Comparison of ENCODE assay signal across 23 cellular contexts in the genomic region with DNA sequence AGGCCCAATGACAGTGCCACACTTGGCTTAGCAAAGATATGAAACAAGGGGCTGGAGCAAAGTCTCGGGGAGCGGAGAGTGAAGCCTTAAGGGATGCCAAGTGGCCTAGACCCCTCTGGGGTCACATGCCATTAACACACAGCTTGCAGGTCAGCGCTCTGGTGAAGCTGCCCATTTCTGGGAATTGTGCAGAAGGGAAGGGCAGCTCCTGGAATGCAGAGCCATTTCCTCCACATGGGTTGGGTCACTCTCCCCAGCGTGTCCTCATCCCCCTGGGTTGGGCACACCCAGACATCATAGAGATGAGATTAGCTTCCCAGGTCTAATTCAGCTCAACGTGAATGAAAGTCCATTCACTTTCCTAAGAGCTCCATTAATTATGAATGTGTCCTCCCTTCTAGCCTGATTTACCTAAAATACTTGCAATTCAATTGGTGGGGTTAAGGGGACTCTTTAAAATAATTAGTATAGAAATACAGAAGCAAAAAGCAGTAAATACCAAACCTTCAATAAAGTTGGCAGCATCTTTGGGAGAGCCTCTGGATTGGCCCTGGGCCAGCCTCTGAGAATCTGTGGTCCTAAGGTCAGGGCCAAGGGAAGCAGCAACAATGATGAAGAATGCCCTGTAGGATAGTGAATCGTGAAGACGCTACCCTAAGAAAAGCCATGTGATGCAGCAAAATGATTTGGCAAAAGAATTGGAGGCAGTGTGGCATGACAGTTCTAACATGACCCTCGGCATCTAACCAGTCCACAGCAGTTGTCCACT. TPM values are rescaled to one million over a fixed set of nuclear protein-coding genes. Genes with fewer than 3 reads are reported as not detected.
DNase-seq lines count a peak whose midpoint lies in the region; ATAC-seq, FAIRE-seq and TF ChIP-seq lines count a peak whose summit lies in the region.
"Had no signal": no experiment of that assay in that cellular context is flagged by ENCODE, and none has a peak within 500 bp of the region (broad histone marks: within the 10 kb centered on the region; RNA-seq: fewer than 3 reads in every experiment).

No MANE protein-coding gene starts in this region.

- no peaks in the 10 kb centered on the region for H3K4me1 ChIP-seq in liver (ENCODE audit: control insufficient read depth in 4 of 4, insufficient read depth in 4 of 4, low read length in 3 of 4)
- peaks cover 18% of the 10 kb centered on the region for H3K4me1 ChIP-seq in HepG2 (ENCODE audit: insufficient read depth, low read length)
- peaks cover 20% of the 10 kb centered on the region for H3K4me1 ChIP-seq in upper lobe of right lung
- H3K4me1 ChIP-seq: A549, Peyer's patch had no signal

- DNase-seq in HepG2 (ENCODE audit: low spot score): no peak
- DNase-seq in left ventricle myocardium superior: no peak
- peak; percentile 48 for DNase-seq in posterior vena cava (ENCODE audit: low spot score)
- peak; percentile 28 for DNase-seq in upper lobe of right lung
- no peak for DNase-seq in Ammon's horn (ENCODE audit: low spot score)
- no peak for DNase-seq in CD1c-positive myeloid dendritic cell (ENCODE audit: extremely low spot score)
- DNase-seq: CD8-positive, alpha-beta T cell; DMS53; EL; GOT3; NCI-H1092 treated with DMSO at 0.1 percent for 48 hours; NCI-H146; NCI-H2081; NCI-H2171 treated with DMSO at 0.1 percent for 48 hours; SHP77 had no signal

- no peak for ATAC-seq in HepG2
- ATAC-seq in left ventricle myocardium superior: peak; percentile 5
- peak; percentile 18 for ATAC-seq in upper lobe of right lung
- no peak for ATAC-seq in GM21367 (IDR thresholded peaks at IDR 0.05; ENCODE audit: unreplicated experiment)
- ATAC-seq: A549; CD8-positive, alpha-beta T cell had no signal

- POLR2A ChIA-PET in HepG2 (lab: Yijun Ruan, JAX): no interaction called here

- H3K27ac ChIP-seq in liver (ENCODE audit: low read depth in 1 of 2, low read length in 2 of 2) (no peak overlapping the region), HepG2 (ENCODE audit: extremely low read length, insufficient read depth, low read length) (no peak overlapping the region), upper lobe of right lung (peak overlapping the region; percentile 61)
- H3K27ac ChIP-seq: A549, BLaER1, Peyer's patch had no signal

- WGBS in liver: 74% methylated on average over 8 of the region's 8 CpGs
- WGBS in HepG2 (ENCODE audit: low lambda C conversion rate): 75% methylated on average over 8 of the region's 8 CpGs

- no peaks in the 10 kb centered on the region for H3K27me3 ChIP-seq in liver (ENCODE audit: control insufficient read depth in 4 of 4, insufficient read depth in 4 of 4, low read length in 3 of 4)
- H3K27me3 ChIP-seq in HepG2 (ENCODE audit: control insufficient read depth in 1 of 2, insufficient read depth in 2 of 2, low read length in 2 of 2): no peaks in the 10 kb centered on the region
- no peaks in the 10 kb centered on the region for H3K27me3 ChIP-seq in upper lobe of right lung
- H3K27me3 ChIP-seq: BLaER1, Peyer's patch had no signal

- FAIRE-seq in HepG2 (lab: Jason Lieb, UNC): no peak
- FAIRE-seq: A549, GM12891 had no signal

- no peaks in the 10 kb centered on the region for H4K20me1 ChIP-seq in HepG2 (ENCODE audit: insufficient read depth, low read length)
- H4K20me1 ChIP-seq: BLaER1 had no signal

- TF ChIP-seq CTCF in liver (IDR thresholded peaks at IDR 0.05; ENCODE audit: low read depth, low read length, missing input control): no peak
- TF ChIP-seq CTCF in HepG2 (CRISPR knock-in tag; IDR thresholded peaks at IDR 0.05): no peak
- TF ChIP-seq CTCF in upper lobe of right lung (IDR thresholded peaks at IDR 0.05): no peak

- H3K4me3 ChIP-seq in liver (ENCODE audit: low read depth in 1 of 3, low read length in 3 of 3) (no peak overlapping the region), HepG2 (replicated peaks in 1 of 3; ENCODE audit: insufficient read depth in 1 of 3, low read depth in 2 of 3, low read length in 3 of 3) (no peak overlapping the region), upper lobe of right lung (no peak overlapping the region)
- H3K4me3 ChIP-seq: A549, BLaER1, Peyer's patch had no signal

- CTCF ChIA-PET in HepG2 (lab: Yijun Ruan, JAX; ENCODE audit: low intra/inter-chr PET ratio, low total read pairs): no interaction called here

- BruUV-seq in HepG2 (replicated peaks; lab: Mats Ljungman, UMichigan): no TSS peak

- H3K4me2 ChIP-seq in HepG2 (ENCODE audit: low read depth, low read length): no peak overlapping the region
- H3K4me2 ChIP-seq: A549, BLaER1 had no signal

- in situ Hi-C loops in HepG2 (cut with HindIII; ENCODE audit: extremely low pct_ligation_motif_present, low pct_unique_long_range_greater_than_20kb): no loop called here

- TF ChIP-seq POLR2A in HepG2 (IDR thresholded peaks at IDR 0.05; ENCODE audit: insufficient read depth in 1 of 2, low read depth in 2 of 2, low read length in 2 of 2): no peak

- no peak overlapping the region for H3K9ac ChIP-seq in liver (ENCODE audit: low read depth in 1 of 2, low read length in 2 of 2)
- no peak overlapping the region for H3K9ac ChIP-seq in HepG2 (ENCODE audit: insufficient read depth, low read depth, low read length)
- H3K9ac ChIP-seq: BLaER1 had no signal

- H3K36me3 ChIP-seq in liver (ENCODE audit: control insufficient read depth in 4 of 4, insufficient read depth in 3 of 4, low read depth in 1 of 4, low read length in 3 of 4) (no peaks in the 10 kb centered on the region), HepG2 (replicated peaks in 1 of 2; ENCODE audit: control insufficient read depth in 1 of 2, insufficient read depth in 2 of 2, low read length in 2 of 2) (no peaks in the 10 kb centered on the region), upper lobe of right lung (no peaks in the 10 kb centered on the region)
- H3K36me3 ChIP-seq: BLaER1, Peyer's patch had no signal

- H3K9me3 ChIP-seq in liver (ENCODE audit: control insufficient read depth in 4 of 4, low read length in 3 of 4) (no peaks in the 10 kb centered on the region), HepG2 (ENCODE audit: low read length) (no peaks in the 10 kb centered on the region), upper lobe of right lung (no peaks in the 10 kb centered on the region)
- H3K9me3 ChIP-seq: A549, BLaER1, Peyer's patch had no signal

- TF ChIP-seq RAD21 in liver (IDR thresholded peaks at IDR 0.05) (no peak), HepG2 (CRISPR knock-in tag; IDR thresholded peaks at IDR 0.05) (no peak)

- intact Hi-C loops in HepG2 (cut with micrococcal nuclease; ENCODE audit: unreplicated experiment): no loop called here
- intact Hi-C loops in left ventricle myocardium superior (cut with micrococcal nuclease): no loop called here
- intact Hi-C loops in posterior vena cava (cut with DNase I): no loop called here
- intact Hi-C loops in upper lobe of right lung (cut with DNase I): no loop called here

- no peak overlapping the region for H2AFZ ChIP-seq in HepG2 (ENCODE audit: low read length)

- no peak for TF ChIP-seq EP300 in HepG2 (IDR thresholded peaks at IDR 0.05; ENCODE audit: low read depth in 2 of 2, low read length in 2 of 2)
- TF ChIP-seq EP300 in HepG2 (CRISPR knock-in tag; IDR thresholded peaks at IDR 0.05; ENCODE audit: borderline replicate concordance): no peak

- no peaks in the 10 kb centered on the region for H3K79me2 ChIP-seq in HepG2 (ENCODE audit: insufficient read depth, low read length)

RNA-seq across cellular contexts. Expression of gene MRAS, which starts 17.8 kb away (rescaled TPM):
- total RNA-seq in liver (1 to 10 TPM; 1.6 to 2.6 TPM), HepG2 (2016; rRNA removed; fragmentation: Illumina TruSeq; extraction: Trizol) (36.2 TPM in 2 replicates), left ventricle myocardium superior (405 TPM), posterior vena cava (100 to 1,000 TPM in 1 of 2 donors, 10 to 100 TPM in 1; 81.5 to 102 TPM), upper lobe of right lung (79.4 TPM)
- polyA plus RNA-seq in liver (1 to 10 TPM; 1.6 to 2.2 TPM), HepG2 (2011; rRNA removed) (8.8 and 8.9 TPM in 2 replicates)
- 30.3 and 31.5 TPM in 2 replicates for total RNA-seq in HepG2 (2016; cell fraction: cytosol; rRNA removed; fragmentation: Illumina TruSeq; extraction: Trizol; ENCODE audit: low read depth)
- 27.7 and 30.0 TPM in 2 replicates for total RNA-seq in HepG2 (2016; cell fraction: insoluble cytoplasmic fraction; rRNA removed; fragmentation: Illumina TruSeq; extraction: Trizol)
- 59.3 and 62.6 TPM in 2 replicates for total RNA-seq in HepG2 (2016; cell fraction: membrane; rRNA removed; fragmentation: Illumina TruSeq; extraction: Trizol)
- total RNA-seq in HepG2 (2016; cell fraction: nucleus; rRNA removed; fragmentation: Illumina TruSeq; extraction: Trizol): 24.4 and 32.5 TPM in 2 replicates
- 7.2 and 8.0 TPM in 2 replicates for polyA plus RNA-seq in HepG2 (2011; cell fraction: cytosol; rRNA removed)
- polyA plus RNA-seq in HepG2 (2011; cell fraction: nucleus; rRNA removed): 8.6 and 8.8 TPM in 2 replicates
- polyA plus RNA-seq in HepG2 (2012): 4.2 and 4.6 TPM in 2 replicates
- 31.3 and 40.9 TPM in 2 replicates for polyA plus RNA-seq in HepG2 (2016; cell fraction: cytosol; fragmentation: Illumina TruSeq; extraction: Trizol; ENCODE audit: low read depth)
- 26.0 and 29.0 TPM in 2 replicates for polyA plus RNA-seq in HepG2 (2016; cell fraction: insoluble cytoplasmic fraction; fragmentation: Illumina TruSeq; extraction: Trizol; ENCODE audit: low read depth)
- polyA plus RNA-seq in HepG2 (2016; cell fraction: membrane; fragmentation: Illumina TruSeq; extraction: Trizol; ENCODE audit: low read depth): 49.8 and 50.3 TPM in 2 replicates
- polyA plus RNA-seq in HepG2 (2016; cell fraction: nucleus; fragmentation: Illumina TruSeq; extraction: Trizol; ENCODE audit: insufficient read depth, low read depth): 34.3 and 34.5 TPM in 2 replicates
- 5.8 and 6.5 TPM in 2 replicates for polyA minus RNA-seq in HepG2 (2011; rRNA and poly(A)+ RNA removed; ENCODE audit: low replicate concordance)
- 5.4 and 5.8 TPM in 2 replicates for polyA minus RNA-seq in HepG2 (2011; cell fraction: cytosol; rRNA and poly(A)+ RNA removed)
- 5.0 and 8.8 TPM in 2 replicates for polyA minus RNA-seq in HepG2 (2011; cell fraction: nucleus; rRNA and poly(A)+ RNA removed)
- total RNA-seq: CD8-positive, alpha-beta T cell had no signal

RNA-seq across cellular contexts. Expression of gene NME9, which starts 36.5 kb away (rescaled TPM):
- total RNA-seq in liver (under 1 TPM in 1 of 2 donors, not detected in 1; 0.08 TPM), HepG2 (2016; rRNA removed; fragmentation: Illumina TruSeq; extraction: Trizol) (not detected in 2 replicates), left ventricle myocardium superior (0.59 TPM), posterior vena cava (not detected), upper lobe of right lung (not detected)
- polyA plus RNA-seq in liver (under 1 TPM in 1 of 2 donors, not detected in 1; 0.39 TPM), HepG2 (2011; rRNA removed) (not detected in 2 replicates)
- total RNA-seq in HepG2 (2016; cell fraction: cytosol; rRNA removed; fragmentation: Illumina TruSeq; extraction: Trizol; ENCODE audit: low read depth): not detected in 2 replicates
- total RNA-seq in HepG2 (2016; cell fraction: insoluble cytoplasmic fraction; rRNA removed; fragmentation: Illumina TruSeq; extraction: Trizol): not detected in 2 replicates
- 0.28 TPM in 1 of 2 replicates, not detected in the other for total RNA-seq in HepG2 (2016; cell fraction: membrane; rRNA removed; fragmentation: Illumina TruSeq; extraction: Trizol)
- total RNA-seq in HepG2 (2016; cell fraction: nucleus; rRNA removed; fragmentation: Illumina TruSeq; extraction: Trizol): not detected in 2 replicates
- polyA plus RNA-seq in HepG2 (2011; cell fraction: cytosol; rRNA removed): not detected in 2 replicates
- not detected in 2 replicates for polyA plus RNA-seq in HepG2 (2011; cell fraction: nucleus; rRNA removed)
- 0.37 and 0.50 TPM in 2 replicates for polyA plus RNA-seq in HepG2 (2012)
- polyA plus RNA-seq in HepG2 (2016; cell fraction: cytosol; fragmentation: Illumina TruSeq; extraction: Trizol; ENCODE audit: low read depth): not detected in 2 replicates
- polyA plus RNA-seq in HepG2 (2016; cell fraction: insoluble cytoplasmic fraction; fragmentation: Illumina TruSeq; extraction: Trizol; ENCODE audit: low read depth): not detected in 2 replicates
- not detected in 2 replicates for polyA plus RNA-seq in HepG2 (2016; cell fraction: membrane; fragmentation: Illumina TruSeq; extraction: Trizol; ENCODE audit: low read depth)
- not detected in 2 replicates for polyA plus RNA-seq in HepG2 (2016; cell fraction: nucleus; fragmentation: Illumina TruSeq; extraction: Trizol; ENCODE audit: insufficient read depth, low read depth)
- not detected in 2 replicates for polyA minus RNA-seq in HepG2 (2011; rRNA and poly(A)+ RNA removed; ENCODE audit: low replicate concordance)
- not detected in 2 replicates for polyA minus RNA-seq in HepG2 (2011; cell fraction: cytosol; rRNA and poly(A)+ RNA removed)
- polyA minus RNA-seq in HepG2 (2011; cell fraction: nucleus; rRNA and poly(A)+ RNA removed): 0.26 and 0.37 TPM in 2 replicates
- total RNA-seq: LHCN-M2, NCI-H460, Peyer's patch had no signal

Comparison
In these comparisons a context has a peak if more than half of its experiments do, and no peak if none do; other contexts are left out.
1. RNA of gene MRAS, which starts 17.8 kb away (total RNA-seq): 405 TPM in left ventricle myocardium superior (single experiment), 81.5 to 102 TPM in posterior vena cava, 79.4 TPM in upper lobe of right lung (single experiment) and 24.4 to 62.6 TPM in HepG2; 1.6 to 2.6 TPM in liver; every median in the first group is over 4 times any median in the second.
2. ATAC-seq: peak in left ventricle myocardium superior (single experiment) and upper lobe of right lung (single experiment); none in HepG2 (single experiment) and GM21367 (single experiment).
3. DNase-seq: peak in posterior vena cava (single experiment) and upper lobe of right lung (single experiment); none in HepG2 (single experiment), left ventricle myocardium superior (single experiment), Ammon's horn (single experiment) and CD1c-positive myeloid dendritic cell (single experiment).